1 cellular context compared by ENCODE assay signal in the genomic region with DNA sequence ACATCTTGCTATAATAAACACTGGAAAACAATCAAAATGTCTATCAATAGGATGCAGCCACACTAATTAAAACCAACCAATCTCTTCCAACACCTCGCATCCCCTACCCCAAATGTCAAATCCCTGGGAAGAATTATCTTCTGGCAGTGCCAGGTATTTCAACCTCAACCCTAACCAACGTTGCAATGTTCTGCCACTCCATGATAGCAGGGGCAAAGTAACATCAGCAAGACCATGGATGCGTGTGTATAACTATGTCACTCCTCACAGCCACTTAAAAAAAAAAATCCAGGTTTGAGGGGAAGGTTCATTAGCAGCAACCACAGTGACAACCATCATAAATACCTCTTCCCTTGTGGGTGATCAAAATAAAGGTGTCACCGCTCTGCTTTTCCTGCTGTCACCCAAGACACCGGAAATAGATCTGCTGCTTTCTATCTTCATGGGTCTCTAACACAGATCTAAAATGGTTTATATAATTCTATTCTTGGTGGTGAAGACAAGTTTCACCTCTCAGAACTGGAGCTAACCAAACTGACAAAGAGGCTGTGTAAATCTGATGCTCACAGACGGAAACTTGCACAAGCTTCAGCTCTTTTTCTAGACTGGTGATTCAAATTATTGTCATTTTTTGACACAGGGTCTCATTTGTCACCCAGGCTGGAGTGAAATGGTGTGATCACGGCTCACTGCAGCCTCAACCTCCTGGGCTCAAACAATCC.
TF ChIP-seq lines count a peak whose summit lies in the region.

No MANE protein-coding gene starts in this region.

TF ChIP-seq in K562, 482 proteins besides CTCF, POLR2A, EP300 and RAD21 (continues in another document):
- TF ChIP-seq NR2F6 (CRISPR knock-in tag; IDR thresholded peaks at IDR 0.05), result no peak
- no peak for TF ChIP-seq RCOR1 (IDR thresholded peaks at IDR 0.05; ENCODE audit: borderline replicate concordance in 1 of 2, low read depth in 2 of 2, low read length in 2 of 2)
- TF ChIP-seq CHD4 (IDR thresholded peaks at IDR 0.05; ENCODE audit: insufficient read depth, insufficient replicate concordance, low read depth, low read length, poor library complexity, severe bottlenecking), result no peak
- TF ChIP-seq POLR2B (IDR thresholded peaks at IDR 0.05; ENCODE audit: low read depth, partially characterized antibody), result peak; percentile 47
- no peak for TF ChIP-seq CGGBP1 (CRISPR knock-in tag; IDR thresholded peaks at IDR 0.05)
- no peak for TF ChIP-seq POLR3G (IDR thresholded peaks at IDR 0.05; ENCODE audit: extremely low read depth, insufficient read length, insufficient replicate concordance)
- no peak for TF ChIP-seq CXXC5 (CRISPR knock-in tag; IDR thresholded peaks at IDR 0.05)
- no peak for TF ChIP-seq NELFE (IDR thresholded peaks at IDR 0.05; ENCODE audit: insufficient read depth, insufficient read length)
- no peak for TF ChIP-seq FOSL1 (tag; conservative IDR thresholded peaks at IDR 0.05)
- no peak for TF ChIP-seq ZNF668 (CRISPR knock-in tag; IDR thresholded peaks at IDR 0.05)
- TF ChIP-seq, protein P1, sequence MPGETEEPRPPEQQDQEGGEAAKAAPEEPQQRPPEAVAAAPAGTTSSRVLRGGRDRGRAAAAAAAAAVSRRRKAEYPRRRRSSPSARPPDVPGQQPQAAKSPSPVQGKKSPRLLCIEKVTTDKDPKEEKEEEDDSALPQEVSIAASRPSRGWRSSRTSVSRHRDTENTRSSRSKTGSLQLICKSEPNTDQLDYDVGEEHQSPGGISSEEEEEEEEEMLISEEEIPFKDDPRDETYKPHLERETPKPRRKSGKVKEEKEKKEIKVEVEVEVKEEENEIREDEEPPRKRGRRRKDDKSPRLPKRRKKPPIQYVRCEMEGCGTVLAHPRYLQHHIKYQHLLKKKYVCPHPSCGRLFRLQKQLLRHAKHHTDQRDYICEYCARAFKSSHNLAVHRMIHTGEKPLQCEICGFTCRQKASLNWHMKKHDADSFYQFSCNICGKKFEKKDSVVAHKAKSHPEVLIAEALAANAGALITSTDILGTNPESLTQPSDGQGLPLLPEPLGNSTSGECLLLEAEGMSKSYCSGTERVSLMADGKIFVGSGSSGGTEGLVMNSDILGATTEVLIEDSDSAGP (CRISPR knock-in tag; IDR thresholded peaks at IDR 0.05), result no peak
- no peak for TF ChIP-seq ZNF780A (CRISPR knock-in tag; IDR thresholded peaks at IDR 0.05)
- TF ChIP-seq ELK3 (CRISPR knock-in tag; IDR thresholded peaks at IDR 0.05), result no peak
- TF ChIP-seq, protein P2, sequence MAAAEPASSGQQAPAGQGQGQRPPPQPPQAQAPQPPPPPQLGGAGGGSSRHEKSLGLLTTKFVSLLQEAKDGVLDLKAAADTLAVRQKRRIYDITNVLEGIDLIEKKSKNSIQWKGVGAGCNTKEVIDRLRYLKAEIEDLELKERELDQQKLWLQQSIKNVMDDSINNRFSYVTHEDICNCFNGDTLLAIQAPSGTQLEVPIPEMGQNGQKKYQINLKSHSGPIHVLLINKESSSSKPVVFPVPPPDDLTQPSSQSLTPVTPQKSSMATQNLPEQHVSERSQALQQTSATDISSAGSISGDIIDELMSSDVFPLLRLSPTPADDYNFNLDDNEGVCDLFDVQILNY (CRISPR knock-in tag; IDR thresholded peaks at IDR 0.05), result no peak
- no peak for TF ChIP-seq KDM2B (CRISPR knock-in tag; IDR thresholded peaks at IDR 0.05)
- TF ChIP-seq CBFA2T2 (conservative IDR thresholded peaks at IDR 0.05), result no peak
- TF ChIP-seq SUPT5H (IDR thresholded peaks at IDR 0.05), result peak; percentile 39; the same call in 1 of the 2 replicates
- TF ChIP-seq ZBTB2 (IDR thresholded peaks at IDR 0.05), result no peak
- no peak for TF ChIP-seq DMBX1 (CRISPR knock-in tag; IDR thresholded peaks at IDR 0.05; ENCODE audit: borderline replicate concordance)
- TF ChIP-seq TARDBP (IDR thresholded peaks at IDR 0.05), result no peak
- TF ChIP-seq, protein P3, sequence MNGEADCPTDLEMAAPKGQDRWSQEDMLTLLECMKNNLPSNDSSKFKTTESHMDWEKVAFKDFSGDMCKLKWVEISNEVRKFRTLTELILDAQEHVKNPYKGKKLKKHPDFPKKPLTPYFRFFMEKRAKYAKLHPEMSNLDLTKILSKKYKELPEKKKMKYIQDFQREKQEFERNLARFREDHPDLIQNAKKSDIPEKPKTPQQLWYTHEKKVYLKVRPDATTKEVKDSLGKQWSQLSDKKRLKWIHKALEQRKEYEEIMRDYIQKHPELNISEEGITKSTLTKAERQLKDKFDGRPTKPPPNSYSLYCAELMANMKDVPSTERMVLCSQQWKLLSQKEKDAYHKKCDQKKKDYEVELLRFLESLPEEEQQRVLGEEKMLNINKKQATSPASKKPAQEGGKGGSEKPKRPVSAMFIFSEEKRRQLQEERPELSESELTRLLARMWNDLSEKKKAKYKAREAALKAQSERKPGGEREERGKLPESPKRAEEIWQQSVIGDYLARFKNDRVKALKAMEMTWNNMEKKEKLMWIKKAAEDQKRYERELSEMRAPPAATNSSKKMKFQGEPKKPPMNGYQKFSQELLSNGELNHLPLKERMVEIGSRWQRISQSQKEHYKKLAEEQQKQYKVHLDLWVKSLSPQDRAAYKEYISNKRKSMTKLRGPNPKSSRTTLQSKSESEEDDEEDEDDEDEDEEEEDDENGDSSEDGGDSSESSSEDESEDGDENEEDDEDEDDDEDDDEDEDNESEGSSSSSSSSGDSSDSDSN (IDR thresholded peaks at IDR 0.05; ENCODE audit: borderline replicate concordance in 1 of 2, low read depth in 2 of 2, low read length in 2 of 2), result no peak
- no peak for TF ChIP-seq ZNF311 (CRISPR knock-in tag; IDR thresholded peaks at IDR 0.05)
- no peak for TF ChIP-seq HNRNPH1 (optimal IDR thresholded peaks at IDR 0.05; ENCODE audit: low read depth, low read length)
- no peak for TF ChIP-seq RFX7 (CRISPR knock-in tag; IDR thresholded peaks at IDR 0.05)
- no peak for TF ChIP-seq ZBTB17 (CRISPR knock-in tag; IDR thresholded peaks at IDR 0.05)
- TF ChIP-seq, protein P4, sequence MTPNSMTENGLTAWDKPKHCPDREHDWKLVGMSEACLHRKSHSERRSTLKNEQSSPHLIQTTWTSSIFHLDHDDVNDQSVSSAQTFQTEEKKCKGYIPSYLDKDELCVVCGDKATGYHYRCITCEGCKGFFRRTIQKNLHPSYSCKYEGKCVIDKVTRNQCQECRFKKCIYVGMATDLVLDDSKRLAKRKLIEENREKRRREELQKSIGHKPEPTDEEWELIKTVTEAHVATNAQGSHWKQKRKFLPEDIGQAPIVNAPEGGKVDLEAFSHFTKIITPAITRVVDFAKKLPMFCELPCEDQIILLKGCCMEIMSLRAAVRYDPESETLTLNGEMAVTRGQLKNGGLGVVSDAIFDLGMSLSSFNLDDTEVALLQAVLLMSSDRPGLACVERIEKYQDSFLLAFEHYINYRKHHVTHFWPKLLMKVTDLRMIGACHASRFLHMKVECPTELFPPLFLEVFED (CRISPR knock-in tag; conservative IDR thresholded peaks at IDR 0.05), result peak; percentile 55; the same call in 1 of the 2 replicates
- TF ChIP-seq, protein P5, sequence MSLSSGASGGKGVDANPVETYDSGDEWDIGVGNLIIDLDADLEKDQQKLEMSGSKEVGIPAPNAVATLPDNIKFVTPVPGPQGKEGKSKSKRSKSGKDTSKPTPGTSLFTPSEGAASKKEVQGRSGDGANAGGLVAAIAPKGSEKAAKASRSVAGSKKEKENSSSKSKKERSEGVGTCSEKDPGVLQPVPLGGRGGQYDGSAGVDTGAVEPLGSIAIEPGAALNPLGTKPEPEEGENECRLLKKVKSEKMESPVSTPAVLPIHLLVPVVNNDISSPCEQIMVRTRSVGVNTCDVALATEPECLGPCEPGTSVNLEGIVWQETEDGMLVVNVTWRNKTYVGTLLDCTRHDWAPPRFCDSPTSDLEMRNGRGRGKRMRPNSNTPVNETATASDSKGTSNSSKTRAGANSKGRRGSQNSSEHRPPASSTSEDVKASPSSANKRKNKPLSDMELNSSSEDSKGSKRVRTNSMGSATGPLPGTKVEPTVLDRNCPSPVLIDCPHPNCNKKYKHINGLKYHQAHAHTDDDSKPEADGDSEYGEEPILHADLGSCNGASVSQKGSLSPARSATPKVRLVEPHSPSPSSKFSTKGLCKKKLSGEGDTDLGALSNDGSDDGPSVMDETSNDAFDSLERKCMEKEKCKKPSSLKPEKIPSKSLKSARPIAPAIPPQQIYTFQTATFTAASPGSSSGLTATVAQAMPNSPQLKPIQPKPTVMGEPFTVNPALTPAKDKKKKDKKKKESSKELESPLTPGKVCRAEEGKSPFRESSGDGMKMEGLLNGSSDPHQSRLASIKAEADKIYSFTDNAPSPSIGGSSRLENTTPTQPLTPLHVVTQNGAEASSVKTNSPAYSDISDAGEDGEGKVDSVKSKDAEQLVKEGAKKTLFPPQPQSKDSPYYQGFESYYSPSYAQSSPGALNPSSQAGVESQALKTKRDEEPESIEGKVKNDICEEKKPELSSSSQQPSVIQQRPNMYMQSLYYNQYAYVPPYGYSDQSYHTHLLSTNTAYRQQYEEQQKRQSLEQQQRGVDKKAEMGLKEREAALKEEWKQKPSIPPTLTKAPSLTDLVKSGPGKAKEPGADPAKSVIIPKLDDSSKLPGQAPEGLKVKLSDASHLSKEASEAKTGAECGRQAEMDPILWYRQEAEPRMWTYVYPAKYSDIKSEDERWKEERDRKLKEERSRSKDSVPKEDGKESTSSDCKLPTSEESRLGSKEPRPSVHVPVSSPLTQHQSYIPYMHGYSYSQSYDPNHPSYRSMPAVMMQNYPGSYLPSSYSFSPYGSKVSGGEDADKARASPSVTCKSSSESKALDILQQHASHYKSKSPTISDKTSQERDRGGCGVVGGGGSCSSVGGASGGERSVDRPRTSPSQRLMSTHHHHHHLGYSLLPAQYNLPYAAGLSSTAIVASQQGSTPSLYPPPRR (CRISPR knock-in tag; IDR thresholded peaks at IDR 0.05; ENCODE audit: borderline replicate concordance), result no peak
- no peak for TF ChIP-seq FOXM1 (IDR thresholded peaks at IDR 0.05; ENCODE audit: low read depth)
- no peak for TF ChIP-seq FOXM1 (CRISPR knock-in tag; IDR thresholded peaks at IDR 0.05; ENCODE audit: low read depth)
- TF ChIP-seq ID3 (CRISPR knock-in tag; IDR thresholded peaks at IDR 0.05), result 0 out of 2 replicates have a peak, but pooled peaks have one; percentile 14
- TF ChIP-seq ID3 (tag; IDR thresholded peaks at IDR 0.05), result no peak
- TF ChIP-seq POLR2AphosphoS5 (IDR thresholded peaks at IDR 0.05; ENCODE audit: control insufficient read depth, insufficient read depth, low read depth, low read length), result 0 out of 2 replicates have a peak, but pooled peaks have one; percentile 33
- no peak for TF ChIP-seq TOE1 (IDR thresholded peaks at IDR 0.05; ENCODE audit: borderline replicate concordance)
- TF ChIP-seq TOE1 (CRISPR knock-in tag; IDR thresholded peaks at IDR 0.05; ENCODE audit: borderline replicate concordance, low read depth), result no peak
- no peak for TF ChIP-seq BHLHE40 (IDR thresholded peaks at IDR 0.05; ENCODE audit: low read length)
- no peak for TF ChIP-seq ZEB2 (IDR thresholded peaks at IDR 0.05)
- no peak for TF ChIP-seq RB1 (IDR thresholded peaks at IDR 0.05; ENCODE audit: low read depth)
- no peak for TF ChIP-seq GATA2 (CRISPR knock-in tag; IDR thresholded peaks at IDR 0.05)
- no peak for TF ChIP-seq NCOA2 (IDR thresholded peaks at IDR 0.05; ENCODE audit: partially characterized antibody in 2 of 2)
- no peak for TF ChIP-seq TEAD2 (tag; IDR thresholded peaks at IDR 0.05)
- no peak for TF ChIP-seq SRF (CRISPR knock-in tag; IDR thresholded peaks at IDR 0.05)
- TF ChIP-seq, protein P6, sequence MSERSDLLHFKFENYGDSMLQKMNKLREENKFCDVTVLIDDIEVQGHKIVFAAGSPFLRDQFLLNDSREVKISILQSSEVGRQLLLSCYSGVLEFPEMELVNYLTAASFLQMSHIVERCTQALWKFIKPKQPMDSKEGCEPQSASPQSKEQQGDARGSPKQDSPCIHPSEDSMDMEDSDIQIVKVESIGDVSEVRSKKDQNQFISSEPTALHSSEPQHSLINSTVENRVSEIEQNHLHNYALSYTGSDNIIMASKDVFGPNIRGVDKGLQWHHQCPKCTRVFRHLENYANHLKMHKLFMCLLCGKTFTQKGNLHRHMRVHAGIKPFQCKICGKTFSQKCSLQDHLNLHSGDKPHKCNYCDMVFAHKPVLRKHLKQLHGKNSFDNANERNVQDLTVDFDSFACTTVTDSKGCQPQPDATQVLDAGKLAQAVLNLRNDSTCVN (CRISPR knock-in tag; IDR thresholded peaks at IDR 0.05), result no peak
- TF ChIP-seq CREB1 (IDR thresholded peaks at IDR 0.05), result no peak
- TF ChIP-seq CREB1 (CRISPR knock-in tag; IDR thresholded peaks at IDR 0.05), result no peak
- TF ChIP-seq ZNF717 (CRISPR knock-in tag; IDR thresholded peaks at IDR 0.05), result no peak
- no peak for TF ChIP-seq ZNF232 (CRISPR knock-in tag; IDR thresholded peaks at IDR 0.05)
- no peak for TF ChIP-seq SNRNP70 (optimal IDR thresholded peaks at IDR 0.05; ENCODE audit: low read depth, low read length)
